1 cellular context compared by ENCODE assay signal in the genomic region with DNA sequence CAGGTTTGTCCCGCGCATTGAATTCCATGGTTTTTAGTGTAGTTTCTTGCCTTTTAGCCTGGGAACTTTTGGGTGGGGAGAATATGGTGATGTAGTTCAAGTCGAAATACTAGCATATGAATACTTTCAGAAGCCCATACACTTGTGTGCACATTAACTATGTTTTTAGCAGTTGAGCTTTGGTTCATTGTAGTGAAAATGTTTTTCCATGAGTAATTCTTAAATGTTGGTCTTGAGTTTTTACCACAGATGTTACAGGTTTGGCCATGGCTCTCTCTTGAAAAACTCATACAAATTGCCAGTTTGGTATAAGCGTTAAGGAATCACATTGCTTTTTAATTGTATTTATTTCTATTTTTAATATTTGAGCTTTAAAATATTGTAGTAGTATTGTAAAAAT.
TF ChIP-seq lines count a peak whose summit lies in the region.

No MANE protein-coding gene starts in this region.

TF ChIP-seq in endothelial cell of umbilical vein, 7 proteins besides CTCF, POLR2A, EP300 and RAD21:
- no peak for TF ChIP-seq FOS (IDR thresholded peaks at IDR 0.05; ENCODE audit: borderline replicate concordance, insufficient read depth, low read length)
- TF ChIP-seq EZH2 (IDR thresholded peaks at IDR 0.05; ENCODE audit: borderline replicate concordance, low read depth, low read length, severe bottlenecking) = no peak
- no peak for TF ChIP-seq POLR2AphosphoS5 (IDR thresholded peaks at IDR 0.05; ENCODE audit: insufficient read depth, low read depth, low read length)
- TF ChIP-seq, protein P1, sequence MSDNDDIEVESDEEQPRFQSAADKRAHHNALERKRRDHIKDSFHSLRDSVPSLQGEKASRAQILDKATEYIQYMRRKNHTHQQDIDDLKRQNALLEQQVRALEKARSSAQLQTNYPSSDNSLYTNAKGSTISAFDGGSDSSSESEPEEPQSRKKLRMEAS (IDR thresholded peaks at IDR 0.05; ENCODE audit: insufficient read depth, insufficient read length) = no peak
- TF ChIP-seq MYC (IDR thresholded peaks at IDR 0.05; ENCODE audit: low read depth, low read length) = no peak
- no peak for TF ChIP-seq GATA2 (IDR thresholded peaks at IDR 0.05; ENCODE audit: insufficient read depth, insufficient read length, low read depth, low read length)
